In genomic region chr12:82663893-82664292, GRCh38 we compare ENCODE assay signal across 24 cellular contexts.
"Had no signal": no experiment of that assay in that cellular context is flagged by ENCODE, and none has a peak within 500 bp of the region (broad histone marks: within the 10 kb centered on the region; RNA-seq: fewer than 3 reads in every experiment).

No MANE protein-coding gene starts in this region.

- H3K4me1 Mint-ChIP-seq: immature natural killer cell; naive thymus-derived CD8-positive, alpha-beta T cell; stimulated activated effector memory CD8-positive, alpha-beta T cell treated with anti-CD3 and anti-CD28 coated beads, Interleukin-12 subunit alpha, Interleukin-12 subunit beta, amount 100 ng/mL, for 72 hours had no signal

- H3K27ac Mint-ChIP-seq: dendritic cell treated with granulocyte-macrophage colony-stimulating factor and Interleukin-4, amounts not matched to agents 40 ng/mL and 50 ng/mL, for 4 days; effector memory CD8-positive, alpha-beta T cell; immature natural killer cell; naive thymus-derived CD8-positive, alpha-beta T cell; stimulated activated effector memory CD8-positive, alpha-beta T cell treated with anti-CD3 and anti-CD28 coated beads, Interleukin-12 subunit alpha, Interleukin-12 subunit beta, amount 100 ng/mL, for 72 hours had no signal

- H3K27ac ChIP-seq: epithelial cell of prostate, esophagus muscularis mucosa, gastroesophageal sphincter, parathyroid adenoma, prostate gland, right lobe of liver, suprapubic skin, tibial artery, upper lobe of right lung, vagina had no signal

- H3K4me3 ChIP-seq: esophagus muscularis mucosa, gastroesophageal sphincter, lung, mucosa of descending colon, prostate gland, right lobe of liver, suprapubic skin, tibial artery, upper lobe of right lung, vagina had no signal

- H3K9me3 ChIP-seq: esophagus muscularis mucosa, gastroesophageal sphincter, mucosa of descending colon, prostate gland, right lobe of liver, suprapubic skin, tibial artery, upper lobe of right lung, vagina had no signal

- H3K4me3 Mint-ChIP-seq: dendritic cell treated with granulocyte-macrophage colony-stimulating factor and Interleukin-4, amounts not matched to agents 40 ng/mL and 50 ng/mL, for 4 days; effector memory CD8-positive, alpha-beta T cell; immature natural killer cell; naive thymus-derived CD8-positive, alpha-beta T cell; neural crest cell; stimulated activated effector memory CD8-positive, alpha-beta T cell treated with anti-CD3 and anti-CD28 coated beads, Interleukin-12 subunit alpha, Interleukin-12 subunit beta, amount 100 ng/mL, for 72 hours had no signal

- H3K4me1 ChIP-seq: parathyroid adenoma, prostate gland, right lobe of liver, suprapubic skin, tibial artery, upper lobe of right lung, vagina had no signal

- H3K36me3 Mint-ChIP-seq: naive thymus-derived CD8-positive, alpha-beta T cell; stimulated activated effector memory CD8-positive, alpha-beta T cell treated with anti-CD3 and anti-CD28 coated beads, Interleukin-12 subunit alpha, Interleukin-12 subunit beta, amount 100 ng/mL, for 72 hours had no signal

- H3K36me3 ChIP-seq: esophagus muscularis mucosa, gastroesophageal sphincter, prostate gland, right lobe of liver, suprapubic skin, tibial artery, upper lobe of right lung, vagina had no signal

- DNase-seq: effector memory CD8-positive, alpha-beta T cell; glutamatergic neuron; immature natural killer cell; left ventricle myocardium superior; mesenchymal stem cell; mucosa of descending colon; naive thymus-derived CD8-positive, alpha-beta T cell; right lobe of liver; stimulated activated CD4-positive, alpha-beta T cell treated with anti-CD3 and anti-CD28 coated beads, Interleukin-4, amount 100 ng/mL, for 1 hour; stimulated activated CD8-positive, alpha-beta memory T cell treated with anti-CD3 and anti-CD28 coated beads, Interleukin-4, amount 100 ng/mL, for 48 hours; stimulated activated naive CD8-positive, alpha-beta T cell treated with anti-CD3 and anti-CD28 coated beads, Interleukin-15, Interleukin-2, amounts not matched to agents 100 U/mL and 50 U/mL, for 24 hours; tibial artery; upper lobe of right lung had no signal

- H3K9me3 Mint-ChIP-seq: effector memory CD8-positive, alpha-beta T cell; neural crest cell; stimulated activated effector memory CD8-positive, alpha-beta T cell treated with anti-CD3 and anti-CD28 coated beads, Interleukin-12 subunit alpha, Interleukin-12 subunit beta, amount 100 ng/mL, for 72 hours had no signal

- H3K27me3 ChIP-seq: esophagus muscularis mucosa, gastroesophageal sphincter, right lobe of liver, suprapubic skin, tibial artery, upper lobe of right lung, vagina had no signal

- ATAC-seq: effector memory CD8-positive, alpha-beta T cell; gastroesophageal sphincter; left ventricle myocardium superior; mucosa of descending colon; naive thymus-derived CD8-positive, alpha-beta T cell; right lobe of liver; stimulated activated effector memory CD8-positive, alpha-beta T cell treated with anti-CD3 and anti-CD28 coated beads, Interleukin-12 subunit alpha, Interleukin-12 subunit beta, amount 100 ng/mL, for 72 hours; stimulated activated naive CD8-positive, alpha-beta T cell treated with anti-CD3 and anti-CD28 coated beads, Interleukin-15, Interleukin-2, amounts not matched to agents 100 U/mL and 50 U/mL, for 24 hours; upper lobe of right lung had no signal
